16 cellular contexts compared by ENCODE assay signal in genomic region chr9:115411516-115411915, GRCh38.
"Had no signal": no experiment of that assay in that cellular context is flagged by ENCODE, and none has a peak within 500 bp of the region (broad histone marks: within the 10 kb centered on the region; RNA-seq: fewer than 3 reads in every experiment).

No MANE protein-coding gene starts in this region.

- H3K4me1 ChIP-seq: body of pancreas, gastrocnemius medialis had no signal

- H3K4me3 ChIP-seq: body of pancreas, gastrocnemius medialis, heart left ventricle, skin epidermis had no signal

- H3K27ac ChIP-seq: body of pancreas, gastrocnemius medialis, WERI-Rb-1 had no signal

- ATAC-seq: body of pancreas; effector memory CD8-positive, alpha-beta T cell; gastrocnemius medialis; left lobe of liver; stimulated activated memory B cell treated with anti-CD40 and anti-IgM and Interleukin-4, amounts not matched to agents 10 μg/mL and 1 μg/mL and 100 μg/mL, for 72 hours had no signal

- DNase-seq: activated CD4-positive, alpha-beta T cell treated with anti-CD3 and anti-CD28 coated beads for 1 hour; activated gamma-delta T cell treated with Interleukin-2 at 50 U/mL for 16 hours; amniotic stem cell; effector memory CD8-positive, alpha-beta T cell; gastrocnemius medialis; heart left ventricle; kidney; occipital lobe; stimulated activated CD4-positive, alpha-beta T cell treated with anti-CD3 and anti-CD28 coated beads, Interleukin-4, amount 100 ng/mL, for 4 hours; SW 1271; T-helper 2 cell; WERI-Rb-1 had no signal

- H3K36me3 ChIP-seq: gastrocnemius medialis, heart left ventricle, WERI-Rb-1 had no signal

- H3K9me3 ChIP-seq: body of pancreas, gastrocnemius medialis, heart left ventricle had no signal

- H3K27me3 ChIP-seq: body of pancreas, gastrocnemius medialis, heart left ventricle had no signal
